Comparison of ENCODE assay signal across 1 cellular context in genomic region chr22:19134874-19135273, GRCh38.
A peak's percentile ranks its signal among the peaks of the same experiment; 100 is the strongest.
TF ChIP-seq lines count a peak whose summit lies in the region.

No MANE protein-coding gene starts in this region.

TF ChIP-seq in HepG2, 621 proteins besides CTCF, POLR2A, EP300 and RAD21:
- TF ChIP-seq NFIB (CRISPR knock-in tag; IDR thresholded peaks at IDR 0.05; ENCODE audit: borderline replicate concordance) (no peak), RBFOX2 (IDR thresholded peaks at IDR 0.05; ENCODE audit: low read depth, low read length) (0 out of 2 replicates have a peak, but pooled peaks have one; percentile 14)
TF ChIP-seq in HepG2: peak in this region for 1.
